9 cellular contexts compared by ENCODE assay signal in genomic region chr3:120615863-120616599, GRCh38. TPM values are rescaled to one million over a fixed set of nuclear protein-coding genes. Genes with fewer than 3 reads are reported as not detected.
DNase-seq lines count a peak whose midpoint lies in the region; ATAC-seq, FAIRE-seq and TF ChIP-seq lines count a peak whose summit lies in the region.
"Had no signal": no experiment of that assay in that cellular context is flagged by ENCODE, and none has a peak within 500 bp of the region (broad histone marks: within the 10 kb centered on the region; RNA-seq: fewer than 3 reads in every experiment).

No MANE protein-coding gene starts in this region.

- no peaks in the 10 kb centered on the region for H3K36me3 Mint-ChIP-seq in astrocyte (ENCODE audit: low read depth, unreplicated experiment)
- H3K36me3 Mint-ChIP-seq in stimulated activated memory B cell treated with anti-CD40 and anti-IgM and Interleukin-4, amounts not matched to agents 10 μg/mL and 1 μg/mL and 100 μg/mL, for 72 hours = no peaks in the 10 kb centered on the region

- no peak for FAIRE-seq in astrocyte (lab: Jason Lieb, UNC)
- FAIRE-seq: A204.1 had no signal

- H3K36me3 ChIP-seq in mammary epithelial cell (ENCODE audit: insufficient read depth, low read length) (no peaks in the 10 kb centered on the region), breast epithelium (no peaks in the 10 kb centered on the region), astrocyte (ENCODE audit: insufficient read depth, low read length) (no peaks in the 10 kb centered on the region), aorta (ENCODE audit: control insufficient read depth in 1 of 2, insufficient read depth in 2 of 2, low read length in 1 of 2) (no peaks in the 10 kb centered on the region)

- no peak overlapping the region for H3K4me3 ChIP-seq in mammary epithelial cell (replicated peaks in 1 of 3; ENCODE audit: insufficient read depth in 1 of 3, low read depth in 2 of 3, low read length in 3 of 3)
- H3K4me3 ChIP-seq in breast epithelium = no peak overlapping the region
- H3K4me3 ChIP-seq in astrocyte (ENCODE audit: insufficient read depth, low read depth, low read length) = no peak overlapping the region
- no peak overlapping the region for H3K4me3 ChIP-seq in aorta (ENCODE audit: low read length in 2 of 2)

- H3K9me3 ChIP-seq in mammary epithelial cell (replicated peaks; ENCODE audit: insufficient read depth, low read length) (no peaks in the 10 kb centered on the region), breast epithelium (no peaks in the 10 kb centered on the region), astrocyte (ENCODE audit: insufficient read depth, low read depth, low read length) (no peaks in the 10 kb centered on the region), aorta (ENCODE audit: control insufficient read depth, low read length) (no peaks in the 10 kb centered on the region)

- H3K27me3 Mint-ChIP-seq in astrocyte (ENCODE audit: low read depth, unreplicated experiment) = no peaks in the 10 kb centered on the region
- no peaks in the 10 kb centered on the region for H3K27me3 Mint-ChIP-seq in stimulated activated memory B cell treated with anti-CD40 and anti-IgM and Interleukin-4, amounts not matched to agents 10 μg/mL and 1 μg/mL and 100 μg/mL, for 72 hours

- H3K4me1 ChIP-seq in mammary epithelial cell (ENCODE audit: insufficient read depth, low read length) (no peaks in the 10 kb centered on the region), breast epithelium (no peaks in the 10 kb centered on the region), astrocyte (ENCODE audit: insufficient read depth, low read length) (peaks cover 4% of the 10 kb centered on the region), aorta (ENCODE audit: control insufficient read depth in 1 of 2, insufficient read depth in 2 of 2, low read length in 2 of 2) (no peaks in the 10 kb centered on the region)

- no peak for ATAC-seq in aorta (ENCODE audit: low FRiP score)
- no peak for ATAC-seq in stimulated activated memory B cell treated with anti-CD40 and anti-IgM and Interleukin-4, amounts not matched to agents 10 μg/mL and 1 μg/mL and 100 μg/mL, for 72 hours

- WGBS in mammary epithelial cell (ENCODE audit: low coverage, missing lambda C conversion rate) = 76% methylated on average over 10 of the region's 13 CpGs
- WGBS in aorta, 2 donors = 65 to 68% methylated on average over 13 of the region's 13 CpGs

- in situ Hi-C loops in mammary epithelial cell (cut with MboI; ENCODE audit: low sequenced_read_pairs in 2 of 2) = no loop called here

- H2AFZ ChIP-seq in mammary epithelial cell (ENCODE audit: low read depth, low read length) = peak overlapping the region; percentile 37
- H2AFZ ChIP-seq in astrocyte (ENCODE audit: low read depth, low read length) = peak overlapping the region; percentile 90

- no TSS peak for BruUV-seq in mammary epithelial cell (replicated peaks; lab: Mats Ljungman, UMichigan)

- H3K9ac ChIP-seq in mammary epithelial cell (ENCODE audit: insufficient read depth, low read length) = no peak overlapping the region
- H3K9ac ChIP-seq in astrocyte (ENCODE audit: low read length) = peak overlapping the region; percentile 33

- H3K4me1 Mint-ChIP-seq in astrocyte (ENCODE audit: low read depth, unreplicated experiment) = no peaks in the 10 kb centered on the region
- H3K4me1 Mint-ChIP-seq in stimulated activated memory B cell treated with anti-CD40 and anti-IgM and Interleukin-4, amounts not matched to agents 10 μg/mL and 1 μg/mL and 100 μg/mL, for 72 hours = peaks cover 6% of the 10 kb centered on the region

- DNase-seq in mammary epithelial cell = no peak
- DNase-seq in breast epithelium (ENCODE audit: low spot score in 2 of 2) = no peak
- DNase-seq in astrocyte (ENCODE audit: low read depth) = peak; percentile 79
- DNase-seq in iris pigment epithelial cell (ENCODE audit: low read depth) = peak; percentile 59
- peak; percentile 71 to 76 for DNase-seq in aorta
- DNase-seq in NCI-H1417 (lab: John Stamatoyannopoulos, UW) = no peak
- no peak for DNase-seq in middle frontal gyrus (ENCODE audit: extremely low spot score, low spot score)

- no peaks in the 10 kb centered on the region for H3K9me3 Mint-ChIP-seq in astrocyte (ENCODE audit: unreplicated experiment)
- no peaks in the 10 kb centered on the region for H3K9me3 Mint-ChIP-seq in stimulated activated memory B cell treated with anti-CD40 and anti-IgM and Interleukin-4, amounts not matched to agents 10 μg/mL and 1 μg/mL and 100 μg/mL, for 72 hours

- intact Hi-C loops in mammary epithelial cell (cut with micrococcal nuclease) = no loop called here
- intact Hi-C loops in breast epithelium (cut with DNase I; ENCODE audit: low total_unique reads) = no loop called here
- intact Hi-C loops in aorta (cut with DNase I) = no loop called here

- no peak overlapping the region for H3K4me3 Mint-ChIP-seq in astrocyte (ENCODE audit: unreplicated experiment)
- H3K4me3 Mint-ChIP-seq in stimulated activated memory B cell treated with anti-CD40 and anti-IgM and Interleukin-4, amounts not matched to agents 10 μg/mL and 1 μg/mL and 100 μg/mL, for 72 hours = no peak overlapping the region

- no peak for TF ChIP-seq POLR2A in breast epithelium (IDR thresholded peaks at IDR 0.05)

- no peaks in the 10 kb centered on the region for H3K27me3 ChIP-seq in mammary epithelial cell (ENCODE audit: insufficient read depth, low read length)
- H3K27me3 ChIP-seq in breast epithelium = no peaks in the 10 kb centered on the region
- no peaks in the 10 kb centered on the region for H3K27me3 ChIP-seq in astrocyte (ENCODE audit: insufficient read depth, low read length)
- H3K27me3 ChIP-seq in aorta (ENCODE audit: control insufficient read depth in 1 of 2, insufficient read depth in 2 of 2, low read length in 1 of 2) = no peaks in the 10 kb centered on the region

- dilution Hi-C loops in mammary epithelial cell (cut with HindIII; ENCODE audit: low sequenced_read_pairs) = no loop called here

- no peak overlapping the region for H3K4me2 ChIP-seq in mammary epithelial cell (ENCODE audit: insufficient read depth, low read depth, low read length)
- peak overlapping the region; percentile 60 for H3K4me2 ChIP-seq in astrocyte (ENCODE audit: low read length)

- H3K79me2 ChIP-seq in mammary epithelial cell (ENCODE audit: insufficient read depth, low read length) = no peaks in the 10 kb centered on the region
- no peaks in the 10 kb centered on the region for H3K79me2 ChIP-seq in astrocyte (ENCODE audit: insufficient read depth, low read length)

- H3K27ac Mint-ChIP-seq in astrocyte (ENCODE audit: unreplicated experiment) = peak overlapping the region; percentile 69
- H3K27ac Mint-ChIP-seq in stimulated activated memory B cell treated with anti-CD40 and anti-IgM and Interleukin-4, amounts not matched to agents 10 μg/mL and 1 μg/mL and 100 μg/mL, for 72 hours = no peak overlapping the region

- H3K27ac ChIP-seq in mammary epithelial cell (ENCODE audit: insufficient read depth, low read depth, low read length) (no peak overlapping the region), breast epithelium (peak overlapping the region in 1 of 2 donors; percentile 30), astrocyte (ENCODE audit: low read depth, low read length) (peak overlapping the region; percentile 21), aorta (ENCODE audit: low read depth in 1 of 2, low read length in 2 of 2) (no peak overlapping the region)

- no peak for TF ChIP-seq CTCF in mammary epithelial cell (conservative IDR thresholded peaks at IDR 0.05 in 1 of 2, IDR thresholded peaks at IDR 0.05 in 1 of 2; ENCODE audit: extremely low read depth in 1 of 2, insufficient read depth in 1 of 2, low read depth in 1 of 2, low read length in 2 of 2)
- no peak for TF ChIP-seq CTCF in breast epithelium (IDR thresholded peaks at IDR 0.05)
- TF ChIP-seq CTCF in astrocyte (IDR thresholded peaks at IDR 0.05; ENCODE audit: insufficient read depth, low read depth, low read length) = no peak

- H4K20me1 ChIP-seq in mammary epithelial cell (ENCODE audit: insufficient read depth, low read length) (no peaks in the 10 kb centered on the region), astrocyte (ENCODE audit: insufficient read depth, low read length) (no peaks in the 10 kb centered on the region)

- CTCF ChIA-PET in mammary epithelial cell (lab: Charles Lee; ENCODE audit: low non-redundant PET) = no interaction called here

RNA-seq across cellular contexts. Expression of gene NDUFB4, which starts 19.9 kb away (rescaled TPM):
- total RNA-seq in mammary epithelial cell = 10 to 100 TPM; 31.5 to 99.0 TPM
- polyA plus RNA-seq in mammary epithelial cell = 193 TPM
- polyA minus RNA-seq in mammary epithelial cell = 111 TPM
- 100 to 1,000 TPM in 2 of 3 donors, 10 to 100 TPM in 1; 88.4 to 116 (median 106) TPM for total RNA-seq in breast epithelium
- 107 and 109 TPM in 2 replicates for total RNA-seq in astrocyte
- 10 to 100 TPM; 84.4 to 91.1 TPM for total RNA-seq in aorta
- polyA plus RNA-seq in aorta = 100 to 1,000 TPM; 183 to 191 TPM

Comparison
In these comparisons a context has a peak if more than half of its experiments do, and no peak if none do; other contexts are left out.
1. DNase-seq: peak in astrocyte (single experiment), iris pigment epithelial cell (single experiment) and aorta (2 of 2); none in mammary epithelial cell (single experiment), breast epithelium (0 of 2), NCI-H1417 (0 of 3) and middle frontal gyrus (single experiment).